Comparison of ENCODE assay signal across 9 cellular contexts in genomic region chr1:37602750-37603694, GRCh38. TPM values are rescaled to one million over a fixed set of nuclear protein-coding genes. Genes with fewer than 3 reads are reported as not detected.
DNase-seq lines count a peak whose midpoint lies in the region; ATAC-seq and TF ChIP-seq lines count a peak whose summit lies in the region.
"Had no signal": no experiment of that assay in that cellular context is flagged by ENCODE, and none has a peak within 500 bp of the region (broad histone marks: within the 10 kb centered on the region; RNA-seq: fewer than 3 reads in every experiment).

No MANE protein-coding gene starts in this region.

- H3K4me3 Mint-ChIP-seq in activated CD4-positive, alpha-beta T cell treated with anti-CD3 and anti-CD28 coated beads, Interleukin-2, amount 10 ng/mL, durations not matched to agents 24 days and 14 days, result no peak overlapping the region
- peak overlapping the region; percentile 6 for H3K4me3 Mint-ChIP-seq in neural crest cell

- peaks cover 3% of the 10 kb centered on the region for H3K4me1 Mint-ChIP-seq in activated CD4-positive, alpha-beta T cell treated with anti-CD3 and anti-CD28 coated beads, Interleukin-2, amount 10 ng/mL, durations not matched to agents 24 days and 14 days
- no peaks in the 10 kb centered on the region for H3K4me1 Mint-ChIP-seq in neural crest cell

- H3K27me3 Mint-ChIP-seq in activated CD4-positive, alpha-beta T cell treated with anti-CD3 and anti-CD28 coated beads, Interleukin-2, amount 10 ng/mL, durations not matched to agents 24 days and 14 days, result peaks cover 28% of the 10 kb centered on the region
- H3K27me3 Mint-ChIP-seq in neural crest cell (ENCODE audit: low read depth), result peaks cover 63% of the 10 kb centered on the region

- no peaks in the 10 kb centered on the region for H3K9me3 Mint-ChIP-seq in activated CD4-positive, alpha-beta T cell treated with anti-CD3 and anti-CD28 coated beads, Interleukin-2, amount 10 ng/mL, durations not matched to agents 24 days and 14 days
- H3K9me3 Mint-ChIP-seq in neural crest cell, result no peaks in the 10 kb centered on the region

- H3K36me3 Mint-ChIP-seq in activated CD4-positive, alpha-beta T cell treated with anti-CD3 and anti-CD28 coated beads, Interleukin-2, amount 10 ng/mL, durations not matched to agents 24 days and 14 days (ENCODE audit: low read depth), result no peaks in the 10 kb centered on the region
- no peaks in the 10 kb centered on the region for H3K36me3 Mint-ChIP-seq in neural crest cell (ENCODE audit: low read depth)

- intact Hi-C loops in activated CD4-positive, alpha-beta T cell treated with anti-CD3 and anti-CD28 coated beads, Interleukin-2, amount 10 ng/mL, durations not matched to agents 24 days and 14 days (cut with micrococcal nuclease), result loop anchor here (1.0 kb wide), 1 partner anchor 79 kb away; no protein-coding TSS in a partner anchor

- ATAC-seq in HG03439 (IDR thresholded peaks at IDR 0.05; ENCODE audit: unreplicated experiment) (no peak), GM21367 (IDR thresholded peaks at IDR 0.05; ENCODE audit: unreplicated experiment) (no peak)

- DNase-seq in AG09309 (ENCODE audit: low read depth) (no peak), NCI-H2227 (lab: John Stamatoyannopoulos, UW; ENCODE audit: unreplicated experiment) (peak; percentile 72), epidermal melanocyte (ENCODE audit: insufficient read length, low spot score) (peak; percentile 38), neural crest cell (ENCODE audit: low read depth, low spot score) (peak; percentile 30)
- DNase-seq in activated CD4-positive, alpha-beta T cell treated with anti-CD3 and anti-CD28 coated beads, Interleukin-2, amount 10 ng/mL, durations not matched to agents 24 days and 14 days, result peak; percentile 81

- H3K4me3 ChIP-seq in AG09309 (ENCODE audit: control insufficient read depth, low read depth, low read length) (no peak overlapping the region), GM12875 (ENCODE audit: low read depth, low read length) (no peak overlapping the region)

- no peak overlapping the region for H3K27ac Mint-ChIP-seq in activated CD4-positive, alpha-beta T cell treated with anti-CD3 and anti-CD28 coated beads, Interleukin-2, amount 10 ng/mL, durations not matched to agents 24 days and 14 days
- no peak overlapping the region for H3K27ac Mint-ChIP-seq in neural crest cell (ENCODE audit: unreplicated experiment)

- TF ChIP-seq CTCF in AG09309 (IDR thresholded peaks at IDR 0.05; ENCODE audit: control insufficient read depth, insufficient read depth, low read depth, low read length, missing control alignments) (peak; percentile 78), GM12875 (IDR thresholded peaks at IDR 0.05; ENCODE audit: borderline replicate concordance, insufficient read depth, low read depth, low read length) (peak; percentile 62), neural crest cell (conservative IDR thresholded peaks at IDR 0.05) (peak; percentile 78)

RNA-seq across cellular contexts. Expression of gene GNL2, which starts 7.3 kb away (rescaled TPM):
- 109 and 110 TPM in 2 replicates for total RNA-seq in activated CD4-positive, alpha-beta T cell treated with anti-CD3 and anti-CD28 coated beads, Interleukin-2, amount 10 ng/mL, durations not matched to agents 24 days and 14 days
- total RNA-seq in neural crest cell, result 73.1 and 76.6 TPM in 2 replicates

RNA-seq across cellular contexts. Expression of gene RSPO1, which starts 31.7 kb away (rescaled TPM):
- total RNA-seq in activated CD4-positive, alpha-beta T cell treated with anti-CD3 and anti-CD28 coated beads, Interleukin-2, amount 10 ng/mL, durations not matched to agents 24 days and 14 days, result not detected in 2 replicates
- 0.50 and 0.54 TPM in 2 replicates for total RNA-seq in neural crest cell
- total RNA-seq: frontal cortex had no signal

RNA-seq across cellular contexts. Expression of gene DNALI1, which starts 46.3 kb away (rescaled TPM):
- not detected in 2 replicates for total RNA-seq in activated CD4-positive, alpha-beta T cell treated with anti-CD3 and anti-CD28 coated beads, Interleukin-2, amount 10 ng/mL, durations not matched to agents 24 days and 14 days
- 28.6 and 30.6 TPM in 2 replicates for total RNA-seq in neural crest cell

RNA-seq across cellular contexts. Expression of gene SNIP1, which starts 48.9 kb away (rescaled TPM):
- total RNA-seq in activated CD4-positive, alpha-beta T cell treated with anti-CD3 and anti-CD28 coated beads, Interleukin-2, amount 10 ng/mL, durations not matched to agents 24 days and 14 days, result 22.7 and 25.4 TPM in 2 replicates
- 22.4 and 23.0 TPM in 2 replicates for total RNA-seq in neural crest cell

Comparison
In these comparisons a context has a peak if more than half of its experiments do, and no peak if none do; other contexts are left out.
1. RNA of gene DNALI1, which starts 46.3 kb away (total RNA-seq): 28.6 to 30.6 TPM in neural crest cell; not detected in activated CD4-positive, alpha-beta T cell treated with anti-CD3 and anti-CD28 coated beads, Interleukin-2, amount 10 ng/mL, durations not matched to agents 24 days and 14 days; every median in the first group is over 10 times any median in the second.
2. Peak in every context shown above with its lines, with median percentiles within 50 percentile points of each other: CTCF ChIP-seq.